9 cellular contexts compared by ENCODE assay signal in the genomic region with DNA sequence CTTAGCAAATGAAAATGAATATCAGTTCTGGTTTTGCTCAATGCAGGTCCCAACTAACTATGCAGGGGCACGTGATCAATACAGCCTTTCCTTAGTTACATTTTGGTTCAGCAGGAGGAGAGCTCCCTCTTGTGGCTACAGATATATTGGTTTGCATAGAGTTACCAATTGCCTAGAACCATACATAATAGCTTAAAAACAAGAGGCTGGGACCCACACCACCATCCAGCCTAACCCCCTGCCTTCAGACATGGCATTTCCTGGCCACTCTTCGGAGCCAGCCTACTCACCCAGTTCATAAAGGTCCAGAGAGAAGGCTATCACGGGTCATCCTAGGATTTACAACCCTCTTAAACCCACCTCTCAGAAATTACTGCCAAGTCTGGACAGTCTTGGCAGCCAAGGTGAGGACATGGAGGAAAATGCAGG. TPM values are rescaled to one million over a fixed set of nuclear protein-coding genes. Genes with fewer than 3 reads are reported as not detected.
DNase-seq lines count a peak whose midpoint lies in the region; ATAC-seq, FAIRE-seq and TF ChIP-seq lines count a peak whose summit lies in the region.
"Had no signal": no experiment of that assay in that cellular context is flagged by ENCODE, and none has a peak within 500 bp of the region (broad histone marks: within the 10 kb centered on the region; RNA-seq: fewer than 3 reads in every experiment).

No MANE protein-coding gene starts in this region.

- peak; percentile 66 to 84 (median 81) for TF ChIP-seq CTCF in keratinocyte (optimal IDR thresholded peaks at IDR 0.05 in 1 of 3, IDR thresholded peaks at IDR 0.05 in 1 of 3, conservative IDR thresholded peaks at IDR 0.05 in 1 of 3; ENCODE audit: extremely low read depth in 1 of 3, insufficient read depth in 2 of 3, low read length in 3 of 3)

- H3K27ac ChIP-seq in caudate nucleus (ENCODE audit: low read depth, low read length): no peak overlapping the region
- H3K27ac ChIP-seq in keratinocyte (ENCODE audit: control insufficient read depth, insufficient read depth, low read length): no peak overlapping the region

- peak; percentile 100 for ATAC-seq in GM19035 (IDR thresholded peaks at IDR 0.05; ENCODE audit: unreplicated experiment)
- peak; percentile 98 for ATAC-seq in HG03103 (IDR thresholded peaks at IDR 0.05; ENCODE audit: low read depth, unreplicated experiment)

- peaks cover 4% of the 10 kb centered on the region for H4K20me1 ChIP-seq in keratinocyte (ENCODE audit: control insufficient read depth, extremely low read depth, insufficient read depth, low read length)

- peaks cover 4% of the 10 kb centered on the region for H3K4me1 ChIP-seq in keratinocyte (ENCODE audit: control insufficient read depth, extremely low read depth, insufficient read depth, low read length)

- FAIRE-seq in keratinocyte (lab: Jason Lieb, UNC): peak; percentile 61

- no peak overlapping the region for H2AFZ ChIP-seq in keratinocyte (ENCODE audit: control insufficient read depth, low read length)

- no peak overlapping the region for H3K4me3 Mint-ChIP-seq in T-helper 2 cell treated with Interferon-gamma antibody and Interleukin-4, amounts not matched to agents 5 μg/mL and 100 μg/mL, for 36 hours
- H3K4me3 Mint-ChIP-seq: activated naive CD8-positive, alpha-beta T cell had no signal

- H3K27me3 ChIP-seq in keratinocyte (ENCODE audit: control insufficient read depth, extremely low read depth, insufficient read depth, low read length): no peaks in the 10 kb centered on the region

- peaks cover 9% of the 10 kb centered on the region for H3K79me2 ChIP-seq in keratinocyte (ENCODE audit: control insufficient read depth, insufficient read depth, low read length)

- no peaks in the 10 kb centered on the region for H3K27me3 Mint-ChIP-seq in T-helper 2 cell treated with Interferon-gamma antibody and Interleukin-4, amounts not matched to agents 5 μg/mL and 100 μg/mL, for 36 hours (ENCODE audit: low read depth)
- H3K27me3 Mint-ChIP-seq: activated naive CD8-positive, alpha-beta T cell had no signal

- dilution Hi-C loops in keratinocyte (cut with MboI; ENCODE audit: extremely low pct_ligation_motif_present, low sequenced_read_pairs): no loop called here

- H3K36me3 ChIP-seq in keratinocyte (ENCODE audit: control insufficient read depth in 2 of 2, extremely low read depth in 1 of 2, insufficient read depth in 2 of 2, low read length in 2 of 2): peaks cover 21 to 35% of the 10 kb centered on the region in 2 experiments

- H3K9me1 ChIP-seq in keratinocyte (ENCODE audit: control insufficient read depth, extremely low read depth, insufficient read depth, low read length): no peaks in the 10 kb centered on the region

- H3K9me3 Mint-ChIP-seq in T-helper 2 cell treated with Interferon-gamma antibody and Interleukin-4, amounts not matched to agents 5 μg/mL and 100 μg/mL, for 36 hours: no peaks in the 10 kb centered on the region

- peaks cover 60% of the 10 kb centered on the region for H3K36me3 Mint-ChIP-seq in T-helper 2 cell treated with Interferon-gamma antibody and Interleukin-4, amounts not matched to agents 5 μg/mL and 100 μg/mL, for 36 hours (ENCODE audit: low read depth)

- H3K4me1 Mint-ChIP-seq in T-helper 2 cell treated with Interferon-gamma antibody and Interleukin-4, amounts not matched to agents 5 μg/mL and 100 μg/mL, for 36 hours (ENCODE audit: low read depth): peaks cover 15% of the 10 kb centered on the region

- no peak overlapping the region for H3K4me2 ChIP-seq in keratinocyte (ENCODE audit: control insufficient read depth, extremely low read depth, insufficient read depth, low read depth, low read length)

- no peaks in the 10 kb centered on the region for H3K9me3 ChIP-seq in keratinocyte (ENCODE audit: control insufficient read depth, low read depth, low read length)

- H3K9ac ChIP-seq in keratinocyte (ENCODE audit: control insufficient read depth, extremely low read depth, insufficient read depth, low read length): no peak overlapping the region

- peak; percentile 35 for DNase-seq in CMK (ENCODE audit: low read depth)
- peak; percentile 53 to 72 for DNase-seq in NCI-H2081 (lab: John Stamatoyannopoulos, UW)
- peak; percentile 47 for DNase-seq in T-helper 2 cell treated with Interferon-gamma antibody and Interleukin-4, amounts not matched to agents 5 μg/mL and 100 μg/mL, for 36 hours (ENCODE audit: low spot score)
- DNase-seq in caudate nucleus (lab: John Stamatoyannopoulos, UW): peak in 43 of 61 donors; percentile 1 to 83 (median 23)
- no peak for DNase-seq in keratinocyte (ENCODE audit: low read depth, low spot score)
- DNase-seq in stimulated activated CD8-positive, alpha-beta memory T cell treated with anti-CD3 and anti-CD28 coated beads, Interleukin-4, amount 100 ng/mL, for 48 hours: peak; percentile 51

- H3K4me3 ChIP-seq in keratinocyte (ENCODE audit: control insufficient read depth in 2 of 3, extremely low read depth in 1 of 3, insufficient read depth in 2 of 3, low read depth in 1 of 3, low read length in 3 of 3): no peak overlapping the region

- peak overlapping the region; percentile 63 for H3K27ac Mint-ChIP-seq in T-helper 2 cell treated with Interferon-gamma antibody and Interleukin-4, amounts not matched to agents 5 μg/mL and 100 μg/mL, for 36 hours
- H3K27ac Mint-ChIP-seq: activated naive CD8-positive, alpha-beta T cell had no signal

RNA-seq across cellular contexts. Expression of a gene that starts 10.5 kb away (rescaled TPM):
- 13.6 to 21.3 TPM (median 16.2 TPM) in 3 replicates for polyA plus RNA-seq in keratinocyte
- polyA plus RNA-seq in keratinocyte (2011; ENCODE audit: low read depth): 217 TPM
- 8.3 and 11.4 TPM in 2 replicates for polyA plus RNA-seq in keratinocyte (2011; cell fraction: cytosol; rRNA removed)
- polyA plus RNA-seq in keratinocyte (2011; cell fraction: nucleus; rRNA removed): 51.6 and 61.6 TPM in 2 replicates
- 11.0 and 15.6 TPM in 2 replicates for polyA plus RNA-seq in keratinocyte (2012; ENCODE audit: low replicate concordance)
- polyA minus RNA-seq in keratinocyte: 11.5 to 23.6 TPM (median 14.7 TPM) in 3 replicates
- polyA minus RNA-seq in keratinocyte (2011; cell fraction: cytosol; rRNA and poly(A)+ RNA removed): 11.3 TPM
- 23.7 and 53.8 TPM in 2 replicates for polyA minus RNA-seq in keratinocyte (2011; cell fraction: nucleus; rRNA and poly(A)+ RNA removed)
